Comparison of ENCODE assay signal across 1 cellular context in genomic region chr16:68843482-68844210, GRCh38.
A peak's percentile ranks its signal among the peaks of the same experiment; 100 is the strongest.
TF ChIP-seq lines count a peak whose summit lies in the region.

Gene TANGO6, plus strand, starts transcription at chr16:68843531. Its CDS starts 87 bp downstream, at chr16:68843618.

TF ChIP-seq in HepG2, 621 proteins besides CTCF, POLR2A, EP300 and RAD21 (continued from another document and continues in another):
- peak; percentile 51; the same call in 1 of the 2 replicates for TF ChIP-seq POGK (CRISPR knock-in tag; conservative IDR thresholded peaks at IDR 0.05)
- TF ChIP-seq FOXA3 (CRISPR knock-in tag; IDR thresholded peaks at IDR 0.05), result peak; percentile 64; the same call in 1 of the 2 replicates
- peak; percentile 55 for TF ChIP-seq CREM (IDR thresholded peaks at IDR 0.05)
- 0 out of 2 replicates have a peak, but pooled peaks have one; percentile 1 for TF ChIP-seq CREM (CRISPR knock-in tag; IDR thresholded peaks at IDR 0.05)
- TF ChIP-seq FOXC1 (CRISPR knock-in tag; IDR thresholded peaks at IDR 0.05; ENCODE audit: borderline replicate concordance), result peak; percentile 94
- TF ChIP-seq ZMAT5 (CRISPR knock-in tag; IDR thresholded peaks at IDR 0.05; ENCODE audit: borderline replicate concordance, low read depth), result no peak
- peak; percentile 98 for TF ChIP-seq POLR2G (IDR thresholded peaks at IDR 0.05; ENCODE audit: low read depth, low read length)
- no peak; the same call in 1 of the 2 replicates for TF ChIP-seq ZNF607 (CRISPR knock-in tag; IDR thresholded peaks at IDR 0.05; ENCODE audit: borderline replicate concordance)
- peak; percentile 61 for TF ChIP-seq STAG1 (CRISPR knock-in tag; IDR thresholded peaks at IDR 0.05)
- TF ChIP-seq SAP130 (CRISPR knock-in tag; IDR thresholded peaks at IDR 0.05; ENCODE audit: low read depth), result peak; percentile 80
- TF ChIP-seq KLF9 (CRISPR knock-in tag; IDR thresholded peaks at IDR 0.05; ENCODE audit: low read depth), result peak; percentile 53; the same call in 1 of the 2 replicates
- TF ChIP-seq ZNF143 (CRISPR knock-in tag; IDR thresholded peaks at IDR 0.05), result peak; percentile 51; the same call in 1 of the 2 replicates
- peak; percentile 79; the same call in 1 of the 2 replicates for TF ChIP-seq ZNF512B (CRISPR knock-in tag; IDR thresholded peaks at IDR 0.05; ENCODE audit: borderline replicate concordance)
- TF ChIP-seq NFE2 (CRISPR knock-in tag; IDR thresholded peaks at IDR 0.05), result no peak
- peak; percentile 87; the same call in 1 of the 2 replicates for TF ChIP-seq ZNF691 (CRISPR knock-in tag; IDR thresholded peaks at IDR 0.05; ENCODE audit: borderline replicate concordance, low read depth)
- TF ChIP-seq THYN1 (CRISPR knock-in tag; IDR thresholded peaks at IDR 0.05; ENCODE audit: borderline replicate concordance, low read depth), result peak; percentile 88; the same call in 1 of the 2 replicates
- no peak for TF ChIP-seq ZNF326 (CRISPR knock-in tag; IDR thresholded peaks at IDR 0.05; ENCODE audit: borderline replicate concordance)
- peak; percentile 52; the same call in 1 of the 2 replicates for TF ChIP-seq CBX5 (CRISPR knock-in tag; IDR thresholded peaks at IDR 0.05; ENCODE audit: borderline replicate concordance)
- peak; percentile 77; the same call in 1 of the 2 replicates for TF ChIP-seq PREB (CRISPR knock-in tag; IDR thresholded peaks at IDR 0.05)
- peak; percentile 87; the same call in 1 of the 2 replicates for TF ChIP-seq ZNF276 (CRISPR knock-in tag; IDR thresholded peaks at IDR 0.05; ENCODE audit: low read depth)
- TF ChIP-seq ZNF329 (CRISPR knock-in tag; IDR thresholded peaks at IDR 0.05; ENCODE audit: low read depth), result no peak
- TF ChIP-seq KMT2A (CRISPR knock-in tag; IDR thresholded peaks at IDR 0.05), result peak; percentile 62
- TF ChIP-seq ZSCAN30 (CRISPR knock-in tag; IDR thresholded peaks at IDR 0.05), result no peak; the same call in 1 of the 2 replicates
- peak; percentile 92 for TF ChIP-seq ZNF543 (CRISPR knock-in tag; IDR thresholded peaks at IDR 0.05)
- TF ChIP-seq TFAP4 (IDR thresholded peaks at IDR 0.05; ENCODE audit: borderline replicate concordance, low read depth), result no peak
- TF ChIP-seq PRPF4 (IDR thresholded peaks at IDR 0.05; ENCODE audit: low read depth, low read length, poor library complexity, severe bottlenecking), result no peak
- TF ChIP-seq ZIK1 (CRISPR knock-in tag; IDR thresholded peaks at IDR 0.05; ENCODE audit: borderline replicate concordance, low read depth), result peak; percentile 95
- no peak; the same call in 1 of the 2 replicates for TF ChIP-seq ZBTB1 (CRISPR knock-in tag; IDR thresholded peaks at IDR 0.05; ENCODE audit: borderline replicate concordance)
- TF ChIP-seq SATB2 (CRISPR knock-in tag; IDR thresholded peaks at IDR 0.05), result 0 out of 2 replicates have a peak, but pooled peaks have one; percentile 26
- TF ChIP-seq ARID4A (CRISPR knock-in tag; IDR thresholded peaks at IDR 0.05; ENCODE audit: borderline replicate concordance), result peak; percentile 94
- TF ChIP-seq NR2F6 (IDR thresholded peaks at IDR 0.05), result no peak
- TF ChIP-seq NR2F6 (CRISPR knock-in tag; IDR thresholded peaks at IDR 0.05), result peak; percentile 19; the same call in 1 of the 2 replicates
- peak; percentile 71; the same call in 1 of the 2 replicates for TF ChIP-seq SNAPC5 (CRISPR knock-in tag; IDR thresholded peaks at IDR 0.05; ENCODE audit: borderline replicate concordance)
- TF ChIP-seq NBN (conservative IDR thresholded peaks at IDR 0.05), result no peak
- TF ChIP-seq IKZF4 (CRISPR knock-in tag; IDR thresholded peaks at IDR 0.05; ENCODE audit: borderline replicate concordance, low read depth, not compliant biosample characterization), result peak; percentile 72
- peak in 1 of 2 experiments; percentile 80; a peak in 2 of 4 replicates for TF ChIP-seq KLF16 (CRISPR knock-in tag; IDR thresholded peaks at IDR 0.05)
- peak; percentile 80; the same call in 1 of the 2 replicates for TF ChIP-seq ZNF580 (CRISPR knock-in tag; IDR thresholded peaks at IDR 0.05; ENCODE audit: borderline replicate concordance, low read depth)
- TF ChIP-seq ZBTB21 (CRISPR knock-in tag; IDR thresholded peaks at IDR 0.05), result no peak; the same call in 1 of the 2 replicates
- no peak for TF ChIP-seq NCOA2 (CRISPR knock-in tag; IDR thresholded peaks at IDR 0.05)
- peak; percentile 42; the same call in 1 of the 2 replicates for TF ChIP-seq ZNF747 (CRISPR knock-in tag; IDR thresholded peaks at IDR 0.05; ENCODE audit: borderline replicate concordance)
- TF ChIP-seq SNAPC2 (CRISPR knock-in tag; IDR thresholded peaks at IDR 0.05), result peak; percentile 91
- peak; percentile 79; the same call in 1 of the 2 replicates for TF ChIP-seq ELF4 (CRISPR knock-in tag; IDR thresholded peaks at IDR 0.05; ENCODE audit: borderline replicate concordance)
- TF ChIP-seq ZSCAN9 (CRISPR knock-in tag; IDR thresholded peaks at IDR 0.05; ENCODE audit: borderline replicate concordance), result no peak; the same call in 1 of the 2 replicates
- peak; percentile 81; the same call in 1 of the 2 replicates for TF ChIP-seq ZNF619 (CRISPR knock-in tag; IDR thresholded peaks at IDR 0.05)
- no peak for TF ChIP-seq ZNF530 (CRISPR knock-in tag; IDR thresholded peaks at IDR 0.05; ENCODE audit: low read depth)
- peak; percentile 85 for TF ChIP-seq HIC2 (CRISPR knock-in tag; IDR thresholded peaks at IDR 0.05; ENCODE audit: low read depth)
- peak; percentile 86 for TF ChIP-seq NR2C2 (CRISPR knock-in tag; IDR thresholded peaks at IDR 0.05; ENCODE audit: borderline replicate concordance)
- TF ChIP-seq MIER2 (CRISPR knock-in tag; IDR thresholded peaks at IDR 0.05), result peak; percentile 40; the same call in 1 of the 2 replicates
- TF ChIP-seq HNRNPL (IDR thresholded peaks at IDR 0.05; ENCODE audit: low read depth, low read length), result peak; percentile 81
- no peak for TF ChIP-seq PHF5A (CRISPR knock-in tag; IDR thresholded peaks at IDR 0.05; ENCODE audit: low read depth, unreplicated experiment)
